27 cellular contexts compared by ENCODE assay signal in genomic region chr4:38884254-38884653, GRCh38. TPM values are rescaled to one million over a fixed set of nuclear protein-coding genes. Genes with fewer than 3 reads are reported as not detected.
A peak's percentile ranks its signal among the peaks of the same experiment; 100 is the strongest.
DNase-seq lines count a peak whose midpoint lies in the region; ATAC-seq, FAIRE-seq and TF ChIP-seq lines count a peak whose summit lies in the region.
"Had no signal": no experiment of that assay in that cellular context is flagged by ENCODE, and none has a peak within 500 bp of the region (broad histone marks: within the 10 kb centered on the region; RNA-seq: fewer than 3 reads in every experiment).

No MANE protein-coding gene starts in this region.

- TF ChIP-seq CTCF in MM.1S (IDR thresholded peaks at IDR 0.05; ENCODE audit: low read length) (no peak), OCI-LY7 (conservative IDR thresholded peaks at IDR 0.05; ENCODE audit: low read length) (no peak), GM12878 (IDR thresholded peaks at IDR 0.05 in 2 of 3, conservative IDR thresholded peaks at IDR 0.05 in 1 of 3; ENCODE audit: control insufficient read depth in 2 of 3, extremely low read depth in 1 of 3, insufficient read depth in 1 of 3, low read depth in 3 of 3, low read length in 3 of 3) (no peak), osteocyte (IDR thresholded peaks at IDR 0.05) (no peak), HFFc6 (IDR thresholded peaks at IDR 0.05) (no peak)

- FAIRE-seq in GM12878 (lab: Jason Lieb, UNC), result no peak
- no peak for FAIRE-seq in frontal cortex (lab: Jason Lieb, UNC)
- FAIRE-seq: A204.1, GM19239 had no signal

- H3K4me3 ChIP-seq in MM.1S (ENCODE audit: low read length) (no peak overlapping the region), OCI-LY7 (ENCODE audit: low read depth, low read length, poor library complexity, severe bottlenecking) (no peak overlapping the region), GM12878 (no peak overlapping the region)
- H3K4me3 ChIP-seq: BLaER1 had no signal

- BruUV-seq in OCI-LY7 (replicated peaks; lab: Mats Ljungman, UMichigan) (no TSS peak), GM12878 (replicated peaks; lab: Mats Ljungman, UMichigan) (no TSS peak)

- peak overlapping the region; percentile 38; the same call in 1 of the 2 replicates for H3K4me2 ChIP-seq in MM.1S (ENCODE audit: low read depth, low read length)
- H3K4me2 ChIP-seq in OCI-LY7 (ENCODE audit: low read length), result no peak overlapping the region
- no peak overlapping the region for H3K4me2 ChIP-seq in GM12878 (ENCODE audit: control insufficient read depth, insufficient read depth)
- H3K4me2 ChIP-seq: BLaER1 had no signal

- H3K9me3 ChIP-seq in MM.1S (replicated peaks; ENCODE audit: insufficient read depth, low read length), result no peaks in the 10 kb centered on the region
- no peaks in the 10 kb centered on the region for H3K9me3 ChIP-seq in OCI-LY7 (ENCODE audit: low read length)
- H3K9me3 ChIP-seq in GM12878 (replicated peaks; ENCODE audit: control insufficient read depth, insufficient read depth, low read length), result no peaks in the 10 kb centered on the region
- H3K9me3 ChIP-seq: BE2C, BLaER1 had no signal

- H4K20me1 ChIP-seq in MM.1S (ENCODE audit: insufficient read depth, low read length) (no peaks in the 10 kb centered on the region), OCI-LY7 (ENCODE audit: insufficient read depth, low read length) (no peaks in the 10 kb centered on the region), GM12878 (ENCODE audit: control insufficient read depth, insufficient read depth) (no peaks in the 10 kb centered on the region)
- H4K20me1 ChIP-seq: BLaER1 had no signal

- no peak for TF ChIP-seq RAD21 in GM12878 (IDR thresholded peaks at IDR 0.05; ENCODE audit: insufficient read depth, low read depth, low read length)

- TF ChIP-seq POLR2A in GM12878 (IDR thresholded peaks at IDR 0.05; ENCODE audit: low read depth, low read length), result no peak

- SMC1A ChIA-PET in GM12878 (lab: Charles Lee; ENCODE audit: uncharacterized antibody, unreplicated experiment), result interaction anchor here (0.7 to 2.5 kb wide), 5 partner anchors 9 to 23 kb away, joined by 3 to 12 read pairs (median 4); no protein-coding TSS in a partner anchor

- no peak for TF ChIP-seq EP300 in GM12878 (IDR thresholded peaks at IDR 0.05; ENCODE audit: borderline replicate concordance in 1 of 2, control insufficient read depth in 1 of 2, low read depth in 2 of 2, low read length in 2 of 2)

- H3K4me3 Mint-ChIP-seq in osteocyte (ENCODE audit: unreplicated experiment) (no peak overlapping the region), HFFc6 (no peak overlapping the region)
- H3K4me3 Mint-ChIP-seq: CD14-positive monocyte; CD4-positive, alpha-beta memory T cell; CD4-positive, CD25-positive, alpha-beta regulatory T cell; CD8-positive, alpha-beta memory T cell had no signal

- no peaks in the 10 kb centered on the region for H3K36me3 ChIP-seq in MM.1S (replicated peaks; ENCODE audit: insufficient read depth, low read length)
- H3K36me3 ChIP-seq in OCI-LY7 (ENCODE audit: insufficient read depth, low read length), result no peaks in the 10 kb centered on the region
- 0 out of 4 replicates have a peak, but pooled peaks cover 0 to 4% of the 10 kb centered on the region in 2 experiments for H3K36me3 ChIP-seq in GM12878 (ENCODE audit: control insufficient read depth in 2 of 2, insufficient read depth in 2 of 2, low read length in 1 of 2)
- H3K36me3 ChIP-seq: BE2C, BLaER1 had no signal

- peak overlapping the region; percentile 3; the same call in 1 of the 2 replicates for H2AFZ ChIP-seq in MM.1S (ENCODE audit: low read length)
- H2AFZ ChIP-seq in OCI-LY7 (ENCODE audit: low read length), result 0 out of 2 replicates have a peak overlapping the region, but pooled peaks have one; percentile 18
- no peak overlapping the region for H2AFZ ChIP-seq in GM12878 (ENCODE audit: control insufficient read depth, low read depth, low read length)

- intact Hi-C loops in OCI-LY7 (cut with micrococcal nuclease; ENCODE audit: unreplicated experiment) (no loop called here), GM12878 (cut with micrococcal nuclease; ENCODE audit: unreplicated experiment) (no loop called here)

- POLR2A ChIA-PET in OCI-LY7 (lab: Charles Lee) (interaction anchor here (0.7 to 1.0 kb wide), 3 partner anchors 11 to 102 kb away, joined by 3 read pairs; partner anchors contain the start of gene TLR10), GM12878 (lab: Charles Lee) (interaction anchor here (0.7 to 1.0 kb wide), 3 partner anchors 9 to 18 kb away, joined by 3 read pairs; no protein-coding TSS in a partner anchor)

- H3K79me2 ChIP-seq in MM.1S (ENCODE audit: low read length) (no peaks in the 10 kb centered on the region), OCI-LY7 (ENCODE audit: insufficient read depth, low read depth, low read length) (no peaks in the 10 kb centered on the region), GM12878 (ENCODE audit: control insufficient read depth, insufficient read depth, low read length) (no peaks in the 10 kb centered on the region)

- in situ Hi-C loops in GM12878 (cut with MboI), result no loop called here

- H3K9ac ChIP-seq in MM.1S (ENCODE audit: low read length) (no peak overlapping the region), GM12878 (ENCODE audit: control insufficient read depth, insufficient read depth, low read length) (no peak overlapping the region)
- H3K9ac ChIP-seq: BLaER1 had no signal

- no peaks in the 10 kb centered on the region for H3K9me2 ChIP-seq in MM.1S (replicated peaks; ENCODE audit: insufficient read depth, low read length)
- H3K9me2 ChIP-seq in OCI-LY7 (ENCODE audit: insufficient read depth, low read length), result no peaks in the 10 kb centered on the region

- DNase-seq in MM.1S (peak; percentile 44), OCI-LY7 (ENCODE audit: low spot score) (no peak), GM12878 (ENCODE audit: low read depth, low spot score) (no peak), osteocyte (ENCODE audit: extremely low spot score, unreplicated experiment) (no peak), HFFc6 (no peak), frontal cortex (ENCODE audit: low spot score in 2 of 2) (no peak)
- DNase-seq: 8988T; ACHN; BE2C; C1 segment of cervical spinal cord; CD4-positive, alpha-beta memory T cell; CD4-positive, CD25-positive, alpha-beta regulatory T cell; CD8-positive, alpha-beta memory T cell; COR-L47; DMS 273 treated with DMSO at 0.1 percent for 48 hours; DMS153; DMS53; DMS79; DND-41; EL; GDM1 had no signal

- H3K27ac ChIP-seq in MM.1S (ENCODE audit: low read length) (peak overlapping the region; percentile 19; the same call in 1 of the 2 replicates), OCI-LY7 (ENCODE audit: low read depth, low read length, poor library complexity, severe bottlenecking) (no peak overlapping the region), GM12878 (ENCODE audit: control insufficient read depth, insufficient read depth) (no peak overlapping the region)
- H3K27ac ChIP-seq: BLaER1 had no signal

- peaks cover 30% of the 10 kb centered on the region for H3K4me1 Mint-ChIP-seq in osteocyte (ENCODE audit: unreplicated experiment)
- peaks cover 22% of the 10 kb centered on the region for H3K4me1 Mint-ChIP-seq in HFFc6 (ENCODE audit: low read depth)

- peaks cover 7% of the 10 kb centered on the region; the same call in 1 of the 2 replicates for H3F3A ChIP-seq in MM.1S (ENCODE audit: insufficient read depth, low read length)

- CTCF ChIA-PET in OCI-LY7 (lab: Charles Lee; ENCODE audit: unreplicated experiment), result no interaction called here
- CTCF ChIA-PET in GM12878 (lab: Yijun Ruan, JAX), result interaction anchor here (1.4 to 7.9 kb wide), 6 partner anchors 9 to 102 kb away, joined by 3 to 100 read pairs (median 6); partner anchors contain the start of gene TLR10

- ATAC-seq in GM12878 (0 out of 3 replicates have a peak, but pooled peaks have one; percentile 17), HG02852 (IDR thresholded peaks at IDR 0.05; ENCODE audit: unreplicated experiment) (no peak), HG03039 (IDR thresholded peaks at IDR 0.05; ENCODE audit: unreplicated experiment) (no peak)

- H3K27me3 Mint-ChIP-seq in osteocyte (ENCODE audit: unreplicated experiment) (no peaks in the 10 kb centered on the region), HFFc6 (ENCODE audit: insufficient read depth) (no peaks in the 10 kb centered on the region)
- H3K27me3 Mint-ChIP-seq: CD4-positive, CD25-positive, alpha-beta regulatory T cell had no signal

- 98% methylated on average over 4 of the region's 4 CpGs for WGBS in GM12878 (ENCODE audit: insufficient coverage, insufficient replicate concordance, low lambda C conversion rate, missing lambda C conversion rate)

- peaks cover 24% of the 10 kb centered on the region for H3K36me3 Mint-ChIP-seq in osteocyte (ENCODE audit: unreplicated experiment)
- H3K36me3 Mint-ChIP-seq in HFFc6 (ENCODE audit: low read depth), result peaks cover 60% of the 10 kb centered on the region
- H3K36me3 Mint-ChIP-seq: CD4-positive, alpha-beta memory T cell; CD4-positive, CD25-positive, alpha-beta regulatory T cell; CD8-positive, alpha-beta memory T cell had no signal

- H3K27me3 ChIP-seq in MM.1S (replicated peaks; ENCODE audit: insufficient read depth, low read length), result no peaks in the 10 kb centered on the region
- H3K27me3 ChIP-seq in GM12878 (replicated peaks in 1 of 2; ENCODE audit: control insufficient read depth in 2 of 2, insufficient read depth in 2 of 2, low read length in 1 of 2), result no peaks in the 10 kb centered on the region
- H3K27me3 ChIP-seq: BE2C, BLaER1 had no signal

- H3K4me1 ChIP-seq in MM.1S (ENCODE audit: low read length), result peaks cover 13% of the 10 kb centered on the region
- H3K4me1 ChIP-seq in OCI-LY7 (ENCODE audit: insufficient read depth, low read length, poor library complexity, severe bottlenecking), result no peaks in the 10 kb centered on the region
- H3K4me1 ChIP-seq in GM12878 (ENCODE audit: control insufficient read depth, insufficient read depth, low read length), result peaks cover 4% of the 10 kb centered on the region
- H3K4me1 ChIP-seq: BE2C had no signal

- H3K27ac Mint-ChIP-seq in osteocyte (ENCODE audit: unreplicated experiment), result peak overlapping the region; percentile 38
- no peak overlapping the region for H3K27ac Mint-ChIP-seq in HFFc6
- H3K27ac Mint-ChIP-seq: CD14-positive monocyte; CD4-positive, alpha-beta memory T cell; CD4-positive, CD25-positive, alpha-beta regulatory T cell; CD8-positive, alpha-beta memory T cell had no signal

- RAD21 ChIA-PET in GM12878 (lab: Charles Lee; ENCODE audit: unreplicated experiment), result interaction anchor here (0.7 to 2.0 kb wide), 4 partner anchors 10 to 125 kb away, joined by 3 to 6 read pairs (median 4); no protein-coding TSS in a partner anchor

- H3K9me3 Mint-ChIP-seq in osteocyte (ENCODE audit: unreplicated experiment), result no peaks in the 10 kb centered on the region
- H3K9me3 Mint-ChIP-seq in HFFc6, result no peaks in the 10 kb centered on the region
- H3K9me3 Mint-ChIP-seq: CD14-positive monocyte; CD8-positive, alpha-beta memory T cell had no signal

RNA-seq across cellular contexts. Expression of gene FAM114A1, which starts 16.6 kb away (rescaled TPM):
- total RNA-seq in OCI-LY7 (2014; rRNA removed; shearing (Covaris generic)), result not detected in 2 replicates
- total RNA-seq in OCI-LY7 (2022) (not detected in 2 replicates), GM12878 (2014; rRNA removed) (4.0 and 4.1 TPM in 2 replicates), GM12878 (2014; rRNA removed; fragmentation: Illumina TruSeq; extraction: Trizol) (3.4 and 5.0 TPM in 2 replicates), GM12878 (2021) (5.0 and 5.4 TPM in 2 replicates), osteocyte (120 and 139 TPM in 2 replicates), frontal cortex (9.4 TPM)
- 34.8 and 41.1 TPM in 2 replicates for total RNA-seq in GM12878 (2013; cell fraction: nucleolus; rRNA removed)
- 2.2 TPM for polyA plus RNA-seq in GM12878 (2011; ENCODE audit: low read depth)
- polyA plus RNA-seq in GM12878 (2011; rRNA removed) (3.4 and 4.0 TPM in 2 replicates), GM12878 (2014; fragmentation: Illumina TruSeq; extraction: Trizol) (4.6 and 6.0 TPM in 2 replicates), GM12878 (2014; fragmentation: Nextera tagmentation; extraction: Ambion mirVana) (1 to 10 TPM; 1.3 to 1.9 TPM), GM12878 (2014; rRNA removed) (4.3 and 6.2 TPM in 2 replicates), GM12878 (2016; fragmentation: Nextera tagmentation; extraction: Ambion mirVana) (1 to 10 TPM; 2.5 to 3.8 TPM)
- 3.0 and 3.8 TPM in 2 replicates for polyA plus RNA-seq in GM12878 (2011; cell fraction: cytosol; rRNA removed)
- 3.3 and 4.2 TPM in 2 replicates for polyA plus RNA-seq in GM12878 (2011; cell fraction: nucleus; rRNA removed)
- 4.6 and 5.2 TPM in 2 replicates for polyA plus RNA-seq in GM12878 (2012)
- polyA minus RNA-seq in GM12878 (2011; rRNA and poly(A)+ RNA removed), result 2.0 and 3.6 TPM in 2 replicates
- polyA minus RNA-seq in GM12878 (2011; cell fraction: cytosol; rRNA and poly(A)+ RNA removed), result 0.52 and 0.67 TPM in 2 replicates
- 1.9 and 2.3 TPM in 2 replicates for polyA minus RNA-seq in GM12878 (2011; cell fraction: nucleus; rRNA and poly(A)+ RNA removed)
- 100 to 1,000 TPM; 161 to 210 (median 187) TPM for total RNA-seq in HFFc6 (2021; fragmentation: NEBNext Ultra II Directional; extraction: Animal tissue kit (Norgen Biotek cat#: 25700))
- total RNA-seq: CD4-positive, CD25-positive, alpha-beta regulatory T cell had no signal
- polyA plus RNA-seq: CD4-positive, CD25-positive, alpha-beta regulatory T cell; CD8-positive, alpha-beta memory T cell had no signal

RNA-seq across cellular contexts. Expression of gene TLR6, which starts 27.6 kb away (rescaled TPM):
- 1.5 TPM in 2 replicates for total RNA-seq in OCI-LY7 (2014; rRNA removed; shearing (Covaris generic))
- 7.1 and 9.2 TPM in 2 replicates for total RNA-seq in OCI-LY7 (2022)
- total RNA-seq in GM12878 (2013; cell fraction: nucleolus; rRNA removed), result 174 and 189 TPM in 2 replicates
- 15.4 and 18.1 TPM in 2 replicates for total RNA-seq in GM12878 (2014; rRNA removed)
- total RNA-seq in GM12878 (2014; rRNA removed; fragmentation: Illumina TruSeq; extraction: Trizol), result 18.0 and 18.1 TPM in 2 replicates
- 19.1 and 22.4 TPM in 2 replicates for total RNA-seq in GM12878 (2021)
- polyA plus RNA-seq in GM12878 (2011; ENCODE audit: low read depth), result 11.6 TPM
- 49.4 and 72.4 TPM in 2 replicates for polyA plus RNA-seq in GM12878 (2011; rRNA removed)
- 13.1 and 18.0 TPM in 2 replicates for polyA plus RNA-seq in GM12878 (2011; cell fraction: cytosol; rRNA removed)
- polyA plus RNA-seq in GM12878 (2011; cell fraction: nucleus; rRNA removed), result 21.4 and 25.3 TPM in 2 replicates
- 11.8 and 14.3 TPM in 2 replicates for polyA plus RNA-seq in GM12878 (2012)
- 15.9 and 22.4 TPM in 2 replicates for polyA plus RNA-seq in GM12878 (2014; fragmentation: Illumina TruSeq; extraction: Trizol)
- 1 to 10 TPM; 1.1 to 1.5 TPM for polyA plus RNA-seq in GM12878 (2014; fragmentation: Nextera tagmentation; extraction: Ambion mirVana)
- 8.3 and 9.6 TPM in 2 replicates for polyA plus RNA-seq in GM12878 (2014; rRNA removed)
- polyA plus RNA-seq in GM12878 (2016; fragmentation: Nextera tagmentation; extraction: Ambion mirVana), result 1 to 10 TPM; 2.3 to 2.9 TPM
- 61.3 and 91.4 TPM in 2 replicates for polyA minus RNA-seq in GM12878 (2011; rRNA and poly(A)+ RNA removed)
- 25.1 and 28.5 TPM in 2 replicates for polyA minus RNA-seq in GM12878 (2011; cell fraction: cytosol; rRNA and poly(A)+ RNA removed)
- polyA minus RNA-seq in GM12878 (2011; cell fraction: nucleus; rRNA and poly(A)+ RNA removed), result 28.3 and 34.2 TPM in 2 replicates
- 2.5 TPM in 2 replicates for total RNA-seq in osteocyte
- 1 to 10 TPM in 3 of 6 experiments, under 1 TPM in 3; 0.76 to 1.3 (median 0.97) TPM for total RNA-seq in HFFc6 (2021; fragmentation: NEBNext Ultra II Directional; extraction: Animal tissue kit (Norgen Biotek cat#: 25700))
- total RNA-seq in frontal cortex, result 1.2 TPM
